16 cellular contexts compared by ENCODE assay signal in genomic region chr2:8565399-8566154, GRCh38.
A peak's percentile ranks its signal among the peaks of the same experiment; 100 is the strongest.
DNase-seq lines count a peak whose midpoint lies in the region; ATAC-seq, FAIRE-seq and TF ChIP-seq lines count a peak whose summit lies in the region.
"Had no signal": no experiment of that assay in that cellular context is flagged by ENCODE, and none has a peak within 500 bp of the region (broad histone marks: within the 10 kb centered on the region; RNA-seq: fewer than 3 reads in every experiment).

No MANE protein-coding gene starts in this region.

- DNase-seq in left lobe of liver (ENCODE audit: low spot score): peak; percentile 41
- peak; percentile 72 for DNase-seq in posterior vena cava (ENCODE audit: low spot score)
- DNase-seq in aorta: peak; percentile 44 to 57
- no peak for DNase-seq in D721Med (ENCODE audit: insufficient read length, low spot score)
- DNase-seq in natural killer cell treated with Interleukin-12 subunit alpha and Interleukin-12 subunit beta and Interleukin-15 and Interleukin-18, amount 100 ng/mL, for 72 hours (ENCODE audit: low spot score): no peak
- DNase-seq: DMS 273 treated with DMSO at 0.1 percent for 48 hours, EL, H7, NCI-H1930, NCI-H2171 treated with DMSO at 0.1 percent for 48 hours, NCI-H510A, SHP77 treated with DMSO at 0.1 percent for 48 hours had no signal

- H3K4me3 Mint-ChIP-seq in activated T-helper 17 cell treated with anti-CD3 and anti-CD28 coated beads, Interleukin-2, amount 50 U/mL, for 72 hours: no peak overlapping the region
- H3K4me3 Mint-ChIP-seq in natural killer cell treated with Interleukin-12 subunit alpha and Interleukin-12 subunit beta and Interleukin-15 and Interleukin-18, amount 100 ng/mL, for 72 hours: no peak overlapping the region
- H3K4me3 Mint-ChIP-seq: CD8-positive, alpha-beta memory T cell had no signal

- no peak for ATAC-seq in activated T-helper 17 cell treated with anti-CD3 and anti-CD28 coated beads, Interleukin-2, amount 50 U/mL, for 72 hours (replicated peaks)
- no peak for ATAC-seq in left lobe of liver
- no peak for ATAC-seq in aorta (ENCODE audit: low FRiP score)
- ATAC-seq in natural killer cell treated with Interleukin-12 subunit alpha and Interleukin-12 subunit beta and Interleukin-15 and Interleukin-18, amount 100 ng/mL, for 72 hours: no peak
- no peak for ATAC-seq in GM18870 (IDR thresholded peaks at IDR 0.05; ENCODE audit: unreplicated experiment)

- no peak for FAIRE-seq in D721Med (lab: Jason Lieb, UNC)
- FAIRE-seq: RCC 7860 had no signal

- H3K27me3 ChIP-seq in aorta (ENCODE audit: control insufficient read depth in 1 of 2, insufficient read depth in 2 of 2, low read length in 1 of 2): no peaks in the 10 kb centered on the region

- no peaks in the 10 kb centered on the region for H3K9me3 Mint-ChIP-seq in activated T-helper 17 cell treated with anti-CD3 and anti-CD28 coated beads, Interleukin-2, amount 50 U/mL, for 72 hours
- H3K9me3 Mint-ChIP-seq in natural killer cell treated with Interleukin-12 subunit alpha and Interleukin-12 subunit beta and Interleukin-15 and Interleukin-18, amount 100 ng/mL, for 72 hours: no peaks in the 10 kb centered on the region

- no peaks in the 10 kb centered on the region for H3K27me3 Mint-ChIP-seq in activated T-helper 17 cell treated with anti-CD3 and anti-CD28 coated beads, Interleukin-2, amount 50 U/mL, for 72 hours
- H3K27me3 Mint-ChIP-seq in natural killer cell treated with Interleukin-12 subunit alpha and Interleukin-12 subunit beta and Interleukin-15 and Interleukin-18, amount 100 ng/mL, for 72 hours: no peaks in the 10 kb centered on the region
- H3K27me3 Mint-ChIP-seq: CD8-positive, alpha-beta memory T cell had no signal

- no peak overlapping the region for H3K4me3 ChIP-seq in aorta (ENCODE audit: low read length in 2 of 2)

- no peaks in the 10 kb centered on the region for H3K36me3 ChIP-seq in aorta (ENCODE audit: control insufficient read depth in 1 of 2, insufficient read depth in 2 of 2, low read length in 1 of 2)

- no peaks in the 10 kb centered on the region for H3K4me1 ChIP-seq in aorta (ENCODE audit: control insufficient read depth in 1 of 2, insufficient read depth in 2 of 2, low read length in 2 of 2)

- no peak for TF ChIP-seq CTCF in D721Med (IDR thresholded peaks at IDR 0.05; ENCODE audit: insufficient read depth, missing control alignments)

- no peak overlapping the region for H3K27ac ChIP-seq in aorta (ENCODE audit: low read depth in 1 of 2, low read length in 2 of 2)

- intact Hi-C loops in posterior vena cava (cut with DNase I) (loop anchor here in 1 of 2 donors (1.0 kb wide), 1 partner anchor 18 kb away; no protein-coding TSS in a partner anchor), aorta (cut with DNase I) (no loop called here)

- peaks cover 6% of the 10 kb centered on the region for H3K4me1 Mint-ChIP-seq in activated T-helper 17 cell treated with anti-CD3 and anti-CD28 coated beads, Interleukin-2, amount 50 U/mL, for 72 hours
- peaks cover 11 to 16% of the 10 kb centered on the region in 2 donors for H3K4me1 Mint-ChIP-seq in natural killer cell treated with Interleukin-12 subunit alpha and Interleukin-12 subunit beta and Interleukin-15 and Interleukin-18, amount 100 ng/mL, for 72 hours (ENCODE audit: low read depth in 2 of 2)

- 92 to 93% methylated on average over 13 of the region's 13 CpGs for WGBS in aorta, 2 donors

- H3K36me3 Mint-ChIP-seq in activated T-helper 17 cell treated with anti-CD3 and anti-CD28 coated beads, Interleukin-2, amount 50 U/mL, for 72 hours (ENCODE audit: low read depth): no peaks in the 10 kb centered on the region
- H3K36me3 Mint-ChIP-seq in natural killer cell treated with Interleukin-12 subunit alpha and Interleukin-12 subunit beta and Interleukin-15 and Interleukin-18, amount 100 ng/mL, for 72 hours: peaks cover 9% of the 10 kb centered on the region

- peak overlapping the region; percentile 68 for H3K27ac Mint-ChIP-seq in activated T-helper 17 cell treated with anti-CD3 and anti-CD28 coated beads, Interleukin-2, amount 50 U/mL, for 72 hours
- H3K27ac Mint-ChIP-seq in natural killer cell treated with Interleukin-12 subunit alpha and Interleukin-12 subunit beta and Interleukin-15 and Interleukin-18, amount 100 ng/mL, for 72 hours: peak overlapping the region in 1 of 2 donors; percentile 49

- no peaks in the 10 kb centered on the region for H3K9me3 ChIP-seq in aorta (ENCODE audit: control insufficient read depth, low read length)

Comparison
In these comparisons a context has a peak if more than half of its experiments do, and no peak if none do; other contexts are left out.
1. DNase-seq: peak in left lobe of liver (single experiment), posterior vena cava (single experiment) and aorta (2 of 2); none in D721Med (single experiment) and natural killer cell treated with Interleukin-12 subunit alpha and Interleukin-12 subunit beta and Interleukin-15 and Interleukin-18, amount 100 ng/mL, for 72 hours (single experiment).